8 cellular contexts compared by ENCODE assay signal in the genomic region with DNA sequence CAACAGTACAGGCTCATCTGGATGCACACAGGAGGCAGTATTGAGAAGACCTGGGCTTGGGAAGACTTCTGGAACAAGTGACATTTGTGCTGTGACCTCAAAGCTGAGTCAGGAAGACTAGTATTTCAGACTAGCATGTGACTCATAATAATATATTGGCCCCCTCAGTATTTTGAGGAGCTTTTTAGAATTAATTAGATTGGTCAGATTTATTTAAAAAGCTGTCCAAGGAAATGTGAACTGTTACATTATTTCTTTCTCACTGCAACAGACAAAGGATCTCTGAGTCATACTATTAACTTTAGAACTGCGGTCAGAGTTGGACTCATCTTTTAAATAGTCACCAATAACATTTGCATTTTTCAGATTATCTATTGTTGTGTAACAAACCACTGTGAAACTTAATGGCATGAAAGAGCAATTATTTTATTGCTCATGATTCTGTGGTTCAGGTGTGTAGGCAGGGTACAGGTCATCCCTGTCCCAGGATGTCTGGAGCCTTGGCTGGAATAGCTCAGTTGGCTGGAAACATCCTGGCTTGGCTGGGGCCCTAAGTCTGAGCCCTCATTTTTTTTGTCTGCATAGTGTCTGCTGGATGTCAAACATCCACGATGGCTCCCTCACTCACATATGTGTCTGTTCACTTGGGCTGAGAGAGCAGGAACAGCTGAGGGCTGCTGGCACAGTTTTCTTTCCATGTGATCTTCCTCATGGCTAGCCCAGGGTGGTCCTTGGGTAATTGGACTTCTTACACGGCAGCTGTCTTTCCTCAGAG. TPM values are rescaled to one million over a fixed set of nuclear protein-coding genes. Genes with fewer than 3 reads are reported as not detected.
DNase-seq lines count a peak whose midpoint lies in the region; ATAC-seq and TF ChIP-seq lines count a peak whose summit lies in the region.

No MANE protein-coding gene starts in this region.

- no peak for DNase-seq in right atrium auricular region (ENCODE audit: low spot score)
- no peak for DNase-seq in naive thymus-derived CD4-positive, alpha-beta T cell
- DNase-seq in erythroblast (lab: John Stamatoyannopoulos, UW), result no peak
- no peak for DNase-seq in CD4-positive, alpha-beta T cell

- intact Hi-C loops in naive thymus-derived CD4-positive, alpha-beta T cell (cut with micrococcal nuclease), result no loop called here
- intact Hi-C loops in CD4-positive, alpha-beta T cell (cut with DNase I, micrococcal nuclease), result no loop called here

- H3K27ac ChIP-seq in right atrium auricular region, result peak overlapping the region; percentile 12 to 67
- H3K27ac ChIP-seq in naive thymus-derived CD4-positive, alpha-beta T cell (ENCODE audit: low read depth, low read length), result no peak overlapping the region
- no peak overlapping the region for H3K27ac ChIP-seq in CD4-positive, alpha-beta T cell (ENCODE audit: low read depth, low read length)

- TF ChIP-seq CTCF in right atrium auricular region (IDR thresholded peaks at IDR 0.05), result no peak
- no peak for TF ChIP-seq CTCF in CD4-positive, alpha-beta T cell (IDR thresholded peaks at IDR 0.05)

- peaks cover 0 to 17% (median 11%) of the 10 kb centered on the region in 7 donors for H3K4me1 Mint-ChIP-seq in naive thymus-derived CD4-positive, alpha-beta T cell
- peaks cover 40% of the 10 kb centered on the region for H3K4me1 Mint-ChIP-seq in CD4-positive, alpha-beta T cell (ENCODE audit: low read depth)

- H3K27me3 ChIP-seq in right atrium auricular region, result no peaks in the 10 kb centered on the region
- no peaks in the 10 kb centered on the region for H3K27me3 ChIP-seq in naive thymus-derived CD4-positive, alpha-beta T cell (ENCODE audit: control insufficient read depth in 2 of 2, insufficient read depth in 2 of 2, low read length in 2 of 2)
- no peaks in the 10 kb centered on the region for H3K27me3 ChIP-seq in CD4-positive, alpha-beta T cell (ENCODE audit: control insufficient read depth, insufficient read depth, low read length)

- H3K9me3 ChIP-seq in right atrium auricular region, result no peaks in the 10 kb centered on the region
- no peaks in the 10 kb centered on the region for H3K9me3 ChIP-seq in naive thymus-derived CD4-positive, alpha-beta T cell (ENCODE audit: control insufficient read depth in 2 of 3, low read length in 3 of 3)
- no peaks in the 10 kb centered on the region for H3K9me3 ChIP-seq in CD4-positive, alpha-beta T cell (ENCODE audit: control insufficient read depth, low read length)

- H3K9me3 Mint-ChIP-seq in naive thymus-derived CD4-positive, alpha-beta T cell, result no peaks in the 10 kb centered on the region
- H3K9me3 Mint-ChIP-seq in CD4-positive, alpha-beta T cell, result no peaks in the 10 kb centered on the region

- no peaks in the 10 kb centered on the region for H3K27me3 Mint-ChIP-seq in naive thymus-derived CD4-positive, alpha-beta T cell
- no peaks in the 10 kb centered on the region for H3K27me3 Mint-ChIP-seq in CD4-positive, alpha-beta T cell

- H3K4me3 ChIP-seq in right atrium auricular region, result no peak overlapping the region
- no peak overlapping the region for H3K4me3 ChIP-seq in naive thymus-derived CD4-positive, alpha-beta T cell (ENCODE audit: low read length)

- no peak overlapping the region for H3K4me3 Mint-ChIP-seq in naive thymus-derived CD4-positive, alpha-beta T cell
- H3K4me3 Mint-ChIP-seq in CD4-positive, alpha-beta T cell, result no peak overlapping the region

- H3K36me3 Mint-ChIP-seq in naive thymus-derived CD4-positive, alpha-beta T cell, result peaks cover 13 to 66% (median 35%) of the 10 kb centered on the region in 5 donors
- H3K36me3 Mint-ChIP-seq in CD4-positive, alpha-beta T cell (ENCODE audit: low read depth), result peaks cover 78% of the 10 kb centered on the region

- ATAC-seq in GM18907 (IDR thresholded peaks at IDR 0.05; ENCODE audit: unreplicated experiment), result peak; percentile 93
- ATAC-seq in HG02852 (IDR thresholded peaks at IDR 0.05; ENCODE audit: unreplicated experiment), result peak; percentile 91
- ATAC-seq in SK-N-SH treated with all-trans-retinoic acid at 6 μM for 48 hours, result peak; percentile 88
- no peak for ATAC-seq in naive thymus-derived CD4-positive, alpha-beta T cell
- ATAC-seq in HG03025 (IDR thresholded peaks at IDR 0.05; ENCODE audit: low FRiP score, unreplicated experiment), result no peak
- ATAC-seq in CD4-positive, alpha-beta T cell (ENCODE audit: poor library complexity), result no peak

- no peaks in the 10 kb centered on the region for H3K36me3 ChIP-seq in right atrium auricular region
- H3K36me3 ChIP-seq in naive thymus-derived CD4-positive, alpha-beta T cell (ENCODE audit: control insufficient read depth in 2 of 3, insufficient read depth in 3 of 3, low read length in 3 of 3), result peaks cover 3 to 35% (median 4%) of the 10 kb centered on the region in 3 experiments

- peak overlapping the region in 1 of 9 donors; percentile 2 for H3K27ac Mint-ChIP-seq in naive thymus-derived CD4-positive, alpha-beta T cell
- H3K27ac Mint-ChIP-seq in CD4-positive, alpha-beta T cell, result no peak overlapping the region

- POLR2A ChIA-PET in naive thymus-derived CD4-positive, alpha-beta T cell (lab: Charles Lee), result no interaction called here
- POLR2A ChIA-PET in CD4-positive, alpha-beta T cell (lab: Charles Lee), result no interaction called here

- peaks cover 0 to 14% of the 10 kb centered on the region in 2 donors for H3K4me1 ChIP-seq in right atrium auricular region
- H3K4me1 ChIP-seq in naive thymus-derived CD4-positive, alpha-beta T cell (ENCODE audit: control insufficient read depth in 2 of 2, insufficient read depth in 2 of 2, low read length in 2 of 2), result no peaks in the 10 kb centered on the region

- CTCF ChIA-PET in naive thymus-derived CD4-positive, alpha-beta T cell (lab: Charles Lee), result interaction anchor here (0.6 kb wide), 1 partner anchor 1794 kb away, joined by 4 read pairs; no protein-coding TSS in a partner anchor
- CTCF ChIA-PET in CD4-positive, alpha-beta T cell (lab: Charles Lee), result interaction anchor here (0.6 kb wide), 1 partner anchor 38 kb away, joined by 3 read pairs; no protein-coding TSS in a partner anchor

- TF ChIP-seq POLR2A in erythroblast (IDR thresholded peaks at IDR 0.05; ENCODE audit: low read length), result no peak

TF ChIP-seq in SK-N-SH treated with all-trans-retinoic acid at 6 μM for 48 hours, 23 proteins besides CTCF, POLR2A, EP300 and RAD21 (continues in another document):
- TF ChIP-seq, protein P1, sequence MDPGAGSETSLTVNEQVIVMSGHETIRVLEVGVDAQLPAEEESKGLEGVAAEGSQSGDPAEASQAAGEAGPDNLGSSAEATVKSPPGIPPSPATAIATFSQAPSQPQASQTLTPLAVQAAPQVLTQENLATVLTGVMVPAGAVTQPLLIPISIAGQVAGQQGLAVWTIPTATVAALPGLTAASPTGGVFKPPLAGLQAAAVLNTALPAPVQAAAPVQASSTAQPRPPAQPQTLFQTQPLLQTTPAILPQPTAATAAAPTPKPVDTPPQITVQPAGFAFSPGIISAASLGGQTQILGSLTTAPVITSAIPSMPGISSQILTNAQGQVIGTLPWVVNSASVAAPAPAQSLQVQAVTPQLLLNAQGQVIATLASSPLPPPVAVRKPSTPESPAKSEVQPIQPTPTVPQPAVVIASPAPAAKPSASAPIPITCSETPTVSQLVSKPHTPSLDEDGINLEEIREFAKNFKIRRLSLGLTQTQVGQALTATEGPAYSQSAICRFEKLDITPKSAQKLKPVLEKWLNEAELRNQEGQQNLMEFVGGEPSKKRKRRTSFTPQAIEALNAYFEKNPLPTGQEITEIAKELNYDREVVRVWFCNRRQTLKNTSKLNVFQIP (CRISPR knock-in tag; IDR thresholded peaks at IDR 0.05; ENCODE audit: borderline replicate concordance, low read depth), result no peak
- no peak for TF ChIP-seq BACH2 (CRISPR knock-in tag; IDR thresholded peaks at IDR 0.05; ENCODE audit: borderline replicate concordance)
- TF ChIP-seq CSDC2 (CRISPR knock-in tag; IDR thresholded peaks at IDR 0.05), result no peak
- 0 out of 2 replicates have a peak, but pooled peaks have one; percentile 42 for TF ChIP-seq ZFP3 (CRISPR knock-in tag; IDR thresholded peaks at IDR 0.05)
- TF ChIP-seq ZFP30 (CRISPR knock-in tag; IDR thresholded peaks at IDR 0.05), result no peak
- no peak for TF ChIP-seq ZNF8 (CRISPR knock-in tag; IDR thresholded peaks at IDR 0.05)
- no peak for TF ChIP-seq PPARA (CRISPR knock-in tag; IDR thresholded peaks at IDR 0.05; ENCODE audit: borderline replicate concordance)
- no peak for TF ChIP-seq ZNF70 (CRISPR knock-in tag; IDR thresholded peaks at IDR 0.05)
- TF ChIP-seq, protein P2, sequence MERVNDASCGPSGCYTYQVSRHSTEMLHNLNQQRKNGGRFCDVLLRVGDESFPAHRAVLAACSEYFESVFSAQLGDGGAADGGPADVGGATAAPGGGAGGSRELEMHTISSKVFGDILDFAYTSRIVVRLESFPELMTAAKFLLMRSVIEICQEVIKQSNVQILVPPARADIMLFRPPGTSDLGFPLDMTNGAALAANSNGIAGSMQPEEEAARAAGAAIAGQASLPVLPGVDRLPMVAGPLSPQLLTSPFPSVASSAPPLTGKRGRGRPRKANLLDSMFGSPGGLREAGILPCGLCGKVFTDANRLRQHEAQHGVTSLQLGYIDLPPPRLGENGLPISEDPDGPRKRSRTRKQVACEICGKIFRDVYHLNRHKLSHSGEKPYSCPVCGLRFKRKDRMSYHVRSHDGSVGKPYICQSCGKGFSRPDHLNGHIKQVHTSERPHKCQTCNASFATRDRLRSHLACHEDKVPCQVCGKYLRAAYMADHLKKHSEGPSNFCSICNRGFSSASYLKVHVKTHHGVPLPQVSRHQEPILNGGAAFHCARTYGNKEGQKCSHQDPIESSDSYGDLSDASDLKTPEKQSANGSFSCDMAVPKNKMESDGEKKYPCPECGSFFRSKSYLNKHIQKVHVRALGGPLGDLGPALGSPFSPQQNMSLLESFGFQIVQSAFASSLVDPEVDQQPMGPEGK (CRISPR knock-in tag; IDR thresholded peaks at IDR 0.05; ENCODE audit: borderline replicate concordance), result peak; percentile 47; the same call in 1 of the 2 replicates

RNA-seq across cellular contexts. Expression of a gene that starts 46.8 kb away (rescaled TPM):
- total RNA-seq in right atrium auricular region, result 10 to 100 TPM; 15.6 to 17.2 TPM
- total RNA-seq in naive thymus-derived CD4-positive, alpha-beta T cell, result 10 to 100 TPM; 52.1 to 81.2 (median 58.2) TPM
- polyA plus RNA-seq in naive thymus-derived CD4-positive, alpha-beta T cell, result 10 to 100 TPM in 1 of 2 donors, 1 to 10 TPM in 1; 4.5 to 12.7 TPM
- total RNA-seq in CD4-positive, alpha-beta T cell, result 10 to 100 TPM; 75.5 to 80.3 TPM

Comparison
In these comparisons a context has a peak if more than half of its experiments do, and no peak if none do; other contexts are left out.
1. ATAC-seq: peak in GM18907 (single experiment), HG02852 (single experiment) and SK-N-SH treated with all-trans-retinoic acid at 6 μM for 48 hours (single experiment); none in naive thymus-derived CD4-positive, alpha-beta T cell (single experiment), HG03025 (single experiment) and CD4-positive, alpha-beta T cell (single experiment).
2. H3K27ac ChIP-seq: peak in right atrium auricular region (2 of 2); none in naive thymus-derived CD4-positive, alpha-beta T cell (single experiment) and CD4-positive, alpha-beta T cell (single experiment).